Comparison of ENCODE assay signal across 11 cellular contexts in genomic region chr11:35157814-35158213, GRCh38. TPM values are rescaled to one million over a fixed set of nuclear protein-coding genes. Genes with fewer than 3 reads are reported as not detected.
DNase-seq lines count a peak whose midpoint lies in the region; ATAC-seq, FAIRE-seq and TF ChIP-seq lines count a peak whose summit lies in the region.
"Had no signal": no experiment of that assay in that cellular context is flagged by ENCODE, and none has a peak within 500 bp of the region (broad histone marks: within the 10 kb centered on the region; RNA-seq: fewer than 3 reads in every experiment).

No MANE protein-coding gene starts in this region.

- H3K4me1 Mint-ChIP-seq in naive thymus-derived CD8-positive, alpha-beta T cell = peaks cover 66 to 100% (median 100%) of the 10 kb centered on the region in 4 donors

- TF ChIP-seq CTCF in AG04450 (IDR thresholded peaks at IDR 0.05; ENCODE audit: low read depth, low read length) (no peak), breast epithelium (IDR thresholded peaks at IDR 0.05) (no peak), kidney (IDR thresholded peaks at IDR 0.05; ENCODE audit: borderline replicate concordance, extremely low read depth, insufficient read depth) (no peak)

- POLR2A ChIA-PET in AG04450 (lab: Yijun Ruan, JAX) = interaction anchor here (1.1 kb wide), 1 partner anchor 181 kb away, joined by 4 read pairs; no protein-coding TSS in a partner anchor
- POLR2A ChIA-PET in naive thymus-derived CD8-positive, alpha-beta T cell (lab: Charles Lee) = interaction anchor here (1.1 to 12.3 kb wide), 6 partner anchors 9 to 32 kb away, joined by 4 to 294 read pairs (median 4); partner anchors contain the start of gene CD44

- H3K27ac Mint-ChIP-seq in naive thymus-derived CD8-positive, alpha-beta T cell = peak overlapping the region; percentile 89 to 100 (median 100)

- 49 to 52% methylated on average over 6 of the region's 6 CpGs for WGBS in GM23248 (ENCODE audit: low coverage in 1 of 2, low lambda C conversion rate in 2 of 2, missing lambda C conversion rate in 2 of 2), 2 experiments

- H3K36me3 ChIP-seq in GM23248 (ENCODE audit: low read depth) (peaks cover 56% of the 10 kb centered on the region), breast epithelium (no peaks in the 10 kb centered on the region), H7 (replicated peaks; ENCODE audit: control insufficient read depth, insufficient read depth, low read length) (no peaks in the 10 kb centered on the region), kidney (ENCODE audit: control insufficient read depth in 1 of 2, insufficient read depth in 2 of 2, low read length in 2 of 2) (no peaks in the 10 kb centered on the region)

- in situ Hi-C loops in GM23248 (cut with MboI) = no loop called here

- DNase-seq in AG04450 (ENCODE audit: low read depth, low spot score) (no peak), GM23248 (no peak), breast epithelium (ENCODE audit: low spot score in 2 of 2) (no peak), DMS 273 (lab: John Stamatoyannopoulos, UW; ENCODE audit: unreplicated experiment) (no peak), H7 (no peak), kidney (no peak)
- DNase-seq in naive thymus-derived CD8-positive, alpha-beta T cell = no peak
- no peak for DNase-seq in central memory CD4-positive, alpha-beta T cell
- DNase-seq: NCI-H187 treated with DMSO at 0.1 percent for 48 hours, RPMI8226 had no signal

- peaks cover 100% of the 10 kb centered on the region for H3K79me2 ChIP-seq in GM23248 (ENCODE audit: insufficient read depth)

- peaks cover 29% of the 10 kb centered on the region for H4K20me1 ChIP-seq in GM23248 (ENCODE audit: insufficient read depth)

- H3K27ac ChIP-seq in AG04450 (ENCODE audit: low read depth, low read length) (peak overlapping the region; percentile 42), GM23248 (peak overlapping the region; percentile 54), breast epithelium (peak overlapping the region; percentile 34 to 83), kidney (ENCODE audit: low read depth in 2 of 2, low read length in 2 of 2) (no peak overlapping the region)

- H3K27me3 Mint-ChIP-seq in naive thymus-derived CD8-positive, alpha-beta T cell = no peaks in the 10 kb centered on the region

- peaks cover 96% of the 10 kb centered on the region for H3F3A ChIP-seq in GM23248 (ENCODE audit: insufficient read depth)

- H3K9me2 ChIP-seq in GM23248 (ENCODE audit: insufficient read depth) = no peaks in the 10 kb centered on the region

- H3K4me3 Mint-ChIP-seq in naive thymus-derived CD8-positive, alpha-beta T cell = peak overlapping the region in 9 of 10 donors; percentile 12 to 91 (median 61)

- no peak overlapping the region for H2AFZ ChIP-seq in GM23248

- H3K4me3 ChIP-seq in AG04450 (ENCODE audit: low read depth, low read length) (no peak overlapping the region), GM23248 (no peak overlapping the region; the same call in 1 of the 2 replicates), breast epithelium (no peak overlapping the region), H7 (ENCODE audit: insufficient read depth, low read depth, low read length) (no peak overlapping the region), kidney (ENCODE audit: low read length in 2 of 2) (no peak overlapping the region)

- H3K4me1 ChIP-seq in GM23248 (ENCODE audit: insufficient read depth) = peaks cover 77% of the 10 kb centered on the region
- no peaks in the 10 kb centered on the region for H3K4me1 ChIP-seq in breast epithelium
- H3K4me1 ChIP-seq in kidney (ENCODE audit: control insufficient read depth in 1 of 2, insufficient read depth in 1 of 2, low read depth in 1 of 2, low read length in 2 of 2) = no peaks in the 10 kb centered on the region

- intact Hi-C loops in breast epithelium (cut with DNase I; ENCODE audit: low total_unique reads) = no loop called here
- intact Hi-C loops in kidney (cut with DNase I) = no loop called here

- no peaks in the 10 kb centered on the region for H3K9me3 ChIP-seq in AG04450 (ENCODE audit: control insufficient read depth, insufficient read depth, low read length)
- no peaks in the 10 kb centered on the region for H3K9me3 ChIP-seq in GM23248 (ENCODE audit: low read depth)
- no peaks in the 10 kb centered on the region for H3K9me3 ChIP-seq in breast epithelium
- H3K9me3 ChIP-seq in kidney (ENCODE audit: control insufficient read depth in 1 of 2, low read length in 2 of 2) = no peaks in the 10 kb centered on the region

- no peak for TF ChIP-seq POLR2A in breast epithelium (IDR thresholded peaks at IDR 0.05)

- H3K9ac ChIP-seq in GM23248 = peak overlapping the region; percentile 39
- no peak overlapping the region for H3K9ac ChIP-seq in kidney (ENCODE audit: low read length in 2 of 2)

- H3K36me3 Mint-ChIP-seq in naive thymus-derived CD8-positive, alpha-beta T cell = peaks cover 5 to 43% (median 31%) of the 10 kb centered on the region in 3 donors

- H3K27me3 ChIP-seq in AG04450 (ENCODE audit: control insufficient read depth, insufficient read depth, low read length) (no peaks in the 10 kb centered on the region), GM23248 (replicated peaks; ENCODE audit: insufficient read depth) (no peaks in the 10 kb centered on the region), breast epithelium (no peaks in the 10 kb centered on the region), H7 (ENCODE audit: control insufficient read depth, insufficient read depth, low read length) (no peaks in the 10 kb centered on the region)

- FAIRE-seq in kidney (lab: Jason Lieb, UNC) = no peak
- FAIRE-seq: GM12891 had no signal

- H3K4me2 ChIP-seq in GM23248 (ENCODE audit: unreplicated experiment) = peak overlapping the region; percentile 49

- no peak for ATAC-seq in naive thymus-derived CD8-positive, alpha-beta T cell

- H3K9me3 Mint-ChIP-seq in naive thymus-derived CD8-positive, alpha-beta T cell = no peaks in the 10 kb centered on the region

- CTCF ChIA-PET in AG04450 (lab: Charles Lee) = no interaction called here

RNA-seq across cellular contexts. Expression of gene CD44, which starts 18.8 kb away (rescaled TPM):
- polyA plus RNA-seq in AG04450 (2011; rRNA removed) = 1,799 and 1,817 TPM in 2 replicates
- 2,797 and 2,845 TPM in 2 replicates for polyA minus RNA-seq in AG04450 (2011; rRNA and poly(A)+ RNA removed)
- 405 and 506 TPM in 2 replicates for total RNA-seq in GM23248 (2014; rRNA removed; shearing (Covaris generic))
- polyA plus RNA-seq in GM23248 (2016; fragmentation: Nextera tagmentation; extraction: Ambion mirVana) = 519 and 523 TPM in 2 replicates
- total RNA-seq in breast epithelium = 100 to 1,000 TPM; 255 to 348 (median 269) TPM
- total RNA-seq in naive thymus-derived CD8-positive, alpha-beta T cell = 100 to 1,000 TPM; 650 to 703 TPM
- polyA plus RNA-seq in naive thymus-derived CD8-positive, alpha-beta T cell = 100 to 1,000 TPM; 291 TPM
- total RNA-seq in H7 (2014; rRNA removed; shearing (Covaris generic)) = 9.4 and 11.4 TPM in 2 replicates
- total RNA-seq in kidney = 235 TPM
- 13.8 TPM for polyA plus RNA-seq in kidney (ENCODE audit: insufficient read depth, low read depth, low replicate concordance)

Comparison
In these comparisons a context has a peak if more than half of its experiments do, and no peak if none do; other contexts are left out.
1. H3K27ac ChIP-seq: peak in AG04450 (single experiment), GM23248 (single experiment) and breast epithelium (2 of 2); none in kidney (0 of 2).
2. RNA of gene CD44, which starts 18.8 kb away (total RNA-seq): 650 to 703 TPM in naive thymus-derived CD8-positive, alpha-beta T cell, 405 to 506 TPM in GM23248, 255 to 348 TPM in breast epithelium and 235 TPM in kidney (single experiment); 9.4 to 11.4 TPM in H7; every median in the first group is over 10 times any median in the second.